8 cellular contexts compared by ENCODE assay signal in genomic region chr6:30614044-30614842, GRCh38. TPM values are rescaled to one million over a fixed set of nuclear protein-coding genes. Genes with fewer than 3 reads are reported as not detected.
DNase-seq lines count a peak whose midpoint lies in the region; ATAC-seq lines count a peak whose summit lies in the region.

No MANE protein-coding gene starts in this region.

- peaks cover 95% of the 10 kb centered on the region for H3K36me3 Mint-ChIP-seq in activated T-cell treated with anti-CD3 and anti-CD28 coated beads, Interleukin-2, amount 50 U/mL, for 24 hours (ENCODE audit: low read depth)
- peaks cover 82% of the 10 kb centered on the region for H3K36me3 Mint-ChIP-seq in activated T-helper 2 cell treated with anti-CD3 and anti-CD28 coated beads, Interferon-gamma antibody, Interleukin-2, Interleukin-4, amounts not matched to agents 10 μg/mL and 5 μg/mL and 100 μg/mL, durations not matched to agents 14 hours and 24 hours and 36 hours (ENCODE audit: low read depth)

- H3K27ac Mint-ChIP-seq in activated T-cell treated with anti-CD3 and anti-CD28 coated beads, Interleukin-2, amount 50 U/mL, for 24 hours = peak overlapping the region; percentile 99
- peak overlapping the region; percentile 98 for H3K27ac Mint-ChIP-seq in activated T-helper 2 cell treated with anti-CD3 and anti-CD28 coated beads, Interferon-gamma antibody, Interleukin-2, Interleukin-4, amounts not matched to agents 10 μg/mL and 5 μg/mL and 100 μg/mL, durations not matched to agents 14 hours and 24 hours and 36 hours

- H3K4me3 Mint-ChIP-seq in activated T-cell treated with anti-CD3 and anti-CD28 coated beads, Interleukin-2, amount 50 U/mL, for 24 hours = peak overlapping the region; percentile 93
- peak overlapping the region; percentile 96 for H3K4me3 Mint-ChIP-seq in activated T-helper 2 cell treated with anti-CD3 and anti-CD28 coated beads, Interferon-gamma antibody, Interleukin-2, Interleukin-4, amounts not matched to agents 10 μg/mL and 5 μg/mL and 100 μg/mL, durations not matched to agents 14 hours and 24 hours and 36 hours (ENCODE audit: low read depth)

- 47% methylated on average over 8 of the region's 8 CpGs for WGBS in thymus

- H3K4me3 ChIP-seq in thymus (ENCODE audit: low read length) = peak overlapping the region; percentile 97

- H3K4me1 Mint-ChIP-seq in activated T-cell treated with anti-CD3 and anti-CD28 coated beads, Interleukin-2, amount 50 U/mL, for 24 hours (ENCODE audit: low read depth) = peaks cover 64% of the 10 kb centered on the region
- peaks cover 50% of the 10 kb centered on the region for H3K4me1 Mint-ChIP-seq in activated T-helper 2 cell treated with anti-CD3 and anti-CD28 coated beads, Interferon-gamma antibody, Interleukin-2, Interleukin-4, amounts not matched to agents 10 μg/mL and 5 μg/mL and 100 μg/mL, durations not matched to agents 14 hours and 24 hours and 36 hours (ENCODE audit: low read depth)

- no peaks in the 10 kb centered on the region for H3K9me3 ChIP-seq in thymus (ENCODE audit: control insufficient read depth)

- H3K27ac ChIP-seq in layer of hippocampus (ENCODE audit: low read depth, low read length) (peak overlapping the region; percentile 59), thymus (ENCODE audit: low read depth) (peak overlapping the region; percentile 88)

- ATAC-seq in HG02623 (IDR thresholded peaks at IDR 0.05; ENCODE audit: unreplicated experiment) = no peak

- DNase-seq in activated T-cell treated with anti-CD3 and anti-CD28 coated beads, Interleukin-2, amount 50 U/mL, for 24 hours = no peak
- no peak for DNase-seq in activated T-cell treated with anti-CD3 and anti-CD28 coated beads for 4 hours
- no peak for DNase-seq in activated T-helper 2 cell treated with anti-CD3 and anti-CD28 coated beads, Interferon-gamma antibody, Interleukin-2, Interleukin-4, amounts not matched to agents 10 μg/mL and 5 μg/mL and 100 μg/mL, durations not matched to agents 14 hours and 24 hours and 36 hours (ENCODE audit: low spot score)
- no peak for DNase-seq in NCI-H2029 treated with DMSO at 0.1 percent for 48 hours (lab: John Stamatoyannopoulos, UW)
- no peak for DNase-seq in activated gamma-delta T cell (lab: John Stamatoyannopoulos, UW)

- H3K4me1 ChIP-seq in thymus (ENCODE audit: control insufficient read depth, insufficient read depth, low read length) = peaks cover 20% of the 10 kb centered on the region

- intact Hi-C loops in activated T-helper 2 cell treated with anti-CD3 and anti-CD28 coated beads, Interferon-gamma antibody, Interleukin-2, Interleukin-4, amounts not matched to agents 10 μg/mL and 5 μg/mL and 100 μg/mL, durations not matched to agents 14 hours and 24 hours and 36 hours (cut with micrococcal nuclease) = loop anchor here (10.0 kb wide), 1 partner anchor 931 kb away; the partner anchor contains the start of genes ATP6V1G2, DDX39B and NFKBIL1

- no peaks in the 10 kb centered on the region for H3K27me3 ChIP-seq in layer of hippocampus (ENCODE audit: control insufficient read depth, insufficient read depth, low read length)
- no peaks in the 10 kb centered on the region for H3K27me3 ChIP-seq in thymus (ENCODE audit: control insufficient read depth, insufficient read depth)

- peaks cover 14% of the 10 kb centered on the region for H3K36me3 ChIP-seq in thymus (ENCODE audit: control insufficient read depth, insufficient read depth)

- no peaks in the 10 kb centered on the region for H3K9me3 Mint-ChIP-seq in activated T-cell treated with anti-CD3 and anti-CD28 coated beads, Interleukin-2, amount 50 U/mL, for 24 hours
- H3K9me3 Mint-ChIP-seq in activated T-helper 2 cell treated with anti-CD3 and anti-CD28 coated beads, Interferon-gamma antibody, Interleukin-2, Interleukin-4, amounts not matched to agents 10 μg/mL and 5 μg/mL and 100 μg/mL, durations not matched to agents 14 hours and 24 hours and 36 hours = no peaks in the 10 kb centered on the region

- H3K27me3 Mint-ChIP-seq in activated T-cell treated with anti-CD3 and anti-CD28 coated beads, Interleukin-2, amount 50 U/mL, for 24 hours = no peaks in the 10 kb centered on the region
- peaks cover 3% of the 10 kb centered on the region for H3K27me3 Mint-ChIP-seq in activated T-helper 2 cell treated with anti-CD3 and anti-CD28 coated beads, Interferon-gamma antibody, Interleukin-2, Interleukin-4, amounts not matched to agents 10 μg/mL and 5 μg/mL and 100 μg/mL, durations not matched to agents 14 hours and 24 hours and 36 hours (ENCODE audit: low read depth)

RNA-seq across cellular contexts. Expression of gene PPP1R10, which starts 2.8 kb away (rescaled TPM):
- 96.7 and 102 TPM in 2 replicates for total RNA-seq in activated T-helper 2 cell treated with anti-CD3 and anti-CD28 coated beads, Interferon-gamma antibody, Interleukin-2, Interleukin-4, amounts not matched to agents 10 μg/mL and 5 μg/mL and 100 μg/mL, durations not matched to agents 14 hours and 24 hours and 36 hours
- 24.9 TPM for polyA plus RNA-seq in thymus

RNA-seq across cellular contexts. Expression of gene MRPS18B, which starts 3.4 kb away (rescaled TPM):
- total RNA-seq in activated T-helper 2 cell treated with anti-CD3 and anti-CD28 coated beads, Interferon-gamma antibody, Interleukin-2, Interleukin-4, amounts not matched to agents 10 μg/mL and 5 μg/mL and 100 μg/mL, durations not matched to agents 14 hours and 24 hours and 36 hours = 71.9 and 74.9 TPM in 2 replicates
- polyA plus RNA-seq in thymus = 48.9 TPM

RNA-seq across cellular contexts. Expression of gene ATAT1, which starts 12.4 kb away (rescaled TPM):
- 11.8 and 13.9 TPM in 2 replicates for total RNA-seq in activated T-helper 2 cell treated with anti-CD3 and anti-CD28 coated beads, Interferon-gamma antibody, Interleukin-2, Interleukin-4, amounts not matched to agents 10 μg/mL and 5 μg/mL and 100 μg/mL, durations not matched to agents 14 hours and 24 hours and 36 hours
- polyA plus RNA-seq in thymus = 7.5 TPM

RNA-seq across cellular contexts. Expression of gene C6orf136, which starts 32.7 kb away (rescaled TPM):
- total RNA-seq in activated T-helper 2 cell treated with anti-CD3 and anti-CD28 coated beads, Interferon-gamma antibody, Interleukin-2, Interleukin-4, amounts not matched to agents 10 μg/mL and 5 μg/mL and 100 μg/mL, durations not matched to agents 14 hours and 24 hours and 36 hours = 23.1 and 28.2 TPM in 2 replicates
- polyA plus RNA-seq in thymus = 24.0 TPM

RNA-seq across cellular contexts. Expression of gene ABCF1, which starts 43.0 kb away (rescaled TPM):
- 102 and 112 TPM in 2 replicates for total RNA-seq in activated T-helper 2 cell treated with anti-CD3 and anti-CD28 coated beads, Interferon-gamma antibody, Interleukin-2, Interleukin-4, amounts not matched to agents 10 μg/mL and 5 μg/mL and 100 μg/mL, durations not matched to agents 14 hours and 24 hours and 36 hours
- 23.5 TPM for polyA plus RNA-seq in thymus
